Comparison of ENCODE assay signal across 8 cellular contexts in genomic region chrX:153967536-153968214, GRCh38. TPM values are rescaled to one million over a fixed set of nuclear protein-coding genes. Genes with fewer than 3 reads are reported as not detected.
DNase-seq lines count a peak whose midpoint lies in the region; ATAC-seq and TF ChIP-seq lines count a peak whose summit lies in the region.

No MANE protein-coding gene starts in this region.

- H3K27ac Mint-ChIP-seq in GM23338 = peak overlapping the region; percentile 88
- peak overlapping the region; percentile 88 to 99 for H3K27ac Mint-ChIP-seq in effector memory CD8-positive, alpha-beta T cell

- H3F3A ChIP-seq in GM23338 (replicated peaks; ENCODE audit: low read depth) (no peaks in the 10 kb centered on the region), PC-3 (ENCODE audit: low read length, unreplicated experiment) (no peaks in the 10 kb centered on the region)

- H3K9me2 ChIP-seq in GM23338 (ENCODE audit: insufficient read depth) (no peaks in the 10 kb centered on the region), PC-3 (replicated peaks; ENCODE audit: low read length) (no peaks in the 10 kb centered on the region)

- H3K9ac ChIP-seq in PC-3 (ENCODE audit: low read length) = no peak overlapping the region

- H3K27me3 ChIP-seq in GM23338 (ENCODE audit: insufficient read depth) (no peaks in the 10 kb centered on the region), PC-3 (ENCODE audit: low read length) (no peaks in the 10 kb centered on the region)

- H3K4me2 ChIP-seq in GM23338 (peak overlapping the region; percentile 84), PC-3 (ENCODE audit: low read length) (peak overlapping the region; percentile 87)

- POLR2A ChIA-PET in PC-3 (lab: Charles Lee; ENCODE audit: unreplicated experiment) = no interaction called here

- H3K4me1 ChIP-seq in GM23338 (ENCODE audit: insufficient read depth) = peaks cover 12% of the 10 kb centered on the region
- H3K4me1 ChIP-seq in PC-3 (ENCODE audit: insufficient read depth, low read length) = peaks cover 17% of the 10 kb centered on the region

- peaks cover 28% of the 10 kb centered on the region for H3K36me3 Mint-ChIP-seq in GM23338 (ENCODE audit: low read depth)
- H3K36me3 Mint-ChIP-seq in effector memory CD8-positive, alpha-beta T cell (ENCODE audit: insufficient read depth) = peaks cover 34% of the 10 kb centered on the region

- H3K27ac ChIP-seq in GM23338 (ENCODE audit: low read depth) (no peak overlapping the region), PC-3 (ENCODE audit: low read length) (no peak overlapping the region), skin epidermis (peak overlapping the region in 17 of 21 experiments; percentile 4 to 100 (median 63))

- H3K79me2 ChIP-seq in GM23338 (replicated peaks; ENCODE audit: insufficient read depth) (peaks cover 74% of the 10 kb centered on the region), PC-3 (ENCODE audit: low read length) (peaks cover 85% of the 10 kb centered on the region)

- no peaks in the 10 kb centered on the region for H3K9me3 ChIP-seq in PC-3 (ENCODE audit: low read length)

- CTCF ChIA-PET in PC-3 (lab: Charles Lee) = interaction anchor here (0.6 to 1.6 kb wide), 2 partner anchors 39 to 407 kb away, joined by 3 to 5 read pairs; partner anchors contain the start of gene FLNA

- ATAC-seq in GM23338 = no peak
- no peak for ATAC-seq in PC-3
- no peak for ATAC-seq in effector memory CD8-positive, alpha-beta T cell (replicated peaks)
- ATAC-seq in GM21528 (IDR thresholded peaks at IDR 0.05; ENCODE audit: low FRiP score, unreplicated experiment) = no peak
- ATAC-seq in HG02759 (IDR thresholded peaks at IDR 0.05; ENCODE audit: unreplicated experiment) = no peak

- H3K4me3 ChIP-seq in GM23338 (peak overlapping the region; percentile 85), PC-3 (ENCODE audit: low read length) (peak overlapping the region; percentile 99), skin epidermis (peak overlapping the region in 1 of 7 experiments; percentile 69)

- peaks cover 17% of the 10 kb centered on the region for H4K20me1 ChIP-seq in GM23338 (replicated peaks; ENCODE audit: insufficient read depth)
- peaks cover 38% of the 10 kb centered on the region for H4K20me1 ChIP-seq in PC-3 (ENCODE audit: low read length)

- no peaks in the 10 kb centered on the region; the same call in 2 of the 3 replicates for H3K9me3 Mint-ChIP-seq in GM23338
- H3K9me3 Mint-ChIP-seq in effector memory CD8-positive, alpha-beta T cell = no peaks in the 10 kb centered on the region

- peaks cover 6% of the 10 kb centered on the region for H3K27me3 Mint-ChIP-seq in GM23338 (ENCODE audit: insufficient read depth, low read depth, poor library complexity)
- no peaks in the 10 kb centered on the region for H3K27me3 Mint-ChIP-seq in effector memory CD8-positive, alpha-beta T cell

- peaks cover 19% of the 10 kb centered on the region for H3K4me1 Mint-ChIP-seq in GM23338
- peaks cover 20 to 36% of the 10 kb centered on the region in 2 donors for H3K4me1 Mint-ChIP-seq in effector memory CD8-positive, alpha-beta T cell (ENCODE audit: low read depth in 2 of 2)

- H2AFZ ChIP-seq in GM23338 (no peak overlapping the region), PC-3 (ENCODE audit: low read length) (no peak overlapping the region)

- BruUV-seq in PC-3 (replicated peaks; lab: Mats Ljungman, UMichigan) = no TSS peak

- DNase-seq in GM23338 (ENCODE audit: low spot score) (no peak), PC-3 (no peak), SHP77 treated with DMSO at 0.1 percent for 48 hours (lab: John Stamatoyannopoulos, UW) (no peak), NCI-H748 treated with DMSO at 0.1 percent for 48 hours (lab: John Stamatoyannopoulos, UW) (no peak)
- DNase-seq in effector memory CD8-positive, alpha-beta T cell = no peak

- no peak for TF ChIP-seq CTCF in GM23338 (conservative IDR thresholded peaks at IDR 0.05; ENCODE audit: low read depth in 2 of 2)
- no peak for TF ChIP-seq CTCF in PC-3 (conservative IDR thresholded peaks at IDR 0.05; ENCODE audit: low read depth, low read length)

- intact Hi-C loops in PC-3 (cut with micrococcal nuclease) = no loop called here

- H3K4me3 Mint-ChIP-seq in GM23338 = peak overlapping the region; percentile 100
- H3K4me3 Mint-ChIP-seq in effector memory CD8-positive, alpha-beta T cell = peak overlapping the region; percentile 94 to 96

- H3K36me3 ChIP-seq in GM23338 (ENCODE audit: insufficient read depth) (no peaks in the 10 kb centered on the region), PC-3 (ENCODE audit: low read depth, low read length) (peaks cover 4% of the 10 kb centered on the region; the same call in 1 of the 2 replicates)

TF ChIP-seq in GM23338, 12 proteins besides CTCF, POLR2A, EP300 and RAD21 (continues in another document):
- no peak for TF ChIP-seq ZNF331 (CRISPR knock-in tag; IDR thresholded peaks at IDR 0.05; ENCODE audit: low read depth)
- TF ChIP-seq JUNB (IDR thresholded peaks at IDR 0.05; ENCODE audit: unreplicated experiment) = no peak
- TF ChIP-seq EZH2 (IDR thresholded peaks at IDR 0.05; ENCODE audit: low read depth, unreplicated experiment) = no peak
- no peak for TF ChIP-seq NANOG (IDR thresholded peaks at IDR 0.05; ENCODE audit: borderline replicate concordance)
- no peak for TF ChIP-seq ETS1 (IDR thresholded peaks at IDR 0.05)
- no peak for TF ChIP-seq ZNF114 (CRISPR knock-in tag; IDR thresholded peaks at IDR 0.05)
- no peak for TF ChIP-seq POLR2AphosphoS5 (IDR thresholded peaks at IDR 0.05; ENCODE audit: low read depth)
- no peak for TF ChIP-seq STAT1 (IDR thresholded peaks at IDR 0.05; ENCODE audit: unreplicated experiment)
- no peak for TF ChIP-seq REST (IDR thresholded peaks at IDR 0.05; ENCODE audit: unreplicated experiment)
- TF ChIP-seq EZH2phosphoT487 (IDR thresholded peaks at IDR 0.05; ENCODE audit: unreplicated experiment) = no peak

RNA-seq across cellular contexts. Expression of gene HCFC1, which starts 3.9 kb away (rescaled TPM):
- 169 and 188 TPM in 2 replicates for total RNA-seq in GM23338 (2014; rRNA removed; shearing (Covaris generic))
- polyA plus RNA-seq in GM23338 (2016; fragmentation: Nextera tagmentation; extraction: Ambion mirVana) = 33.0 and 33.2 TPM in 2 replicates
- 66.9 and 94.0 TPM in 2 replicates for total RNA-seq in PC-3 (2014; rRNA removed)

RNA-seq across cellular contexts. Expression of gene TMEM187, which starts 4.9 kb away (rescaled TPM):
- total RNA-seq in GM23338 (2014; rRNA removed; shearing (Covaris generic)) = 4.4 and 9.7 TPM in 2 replicates
- 2.4 and 2.5 TPM in 2 replicates for polyA plus RNA-seq in GM23338 (2016; fragmentation: Nextera tagmentation; extraction: Ambion mirVana)
- total RNA-seq in PC-3 (2014; rRNA removed) = 10.6 and 12.4 TPM in 2 replicates

RNA-seq across cellular contexts. Expression of gene RENBP, which starts 23.2 kb away (rescaled TPM):
- total RNA-seq in GM23338 (2014; rRNA removed; shearing (Covaris generic)) = 8.6 and 10.3 TPM in 2 replicates
- 1.5 and 2.0 TPM in 2 replicates for polyA plus RNA-seq in GM23338 (2016; fragmentation: Nextera tagmentation; extraction: Ambion mirVana)
- total RNA-seq in PC-3 (2014; rRNA removed) = 3.7 TPM in 1 of 2 replicates, not detected in the other

RNA-seq across cellular contexts. Expression of gene NAA10, which starts 32.8 kb away (rescaled TPM):
- total RNA-seq in GM23338 (2014; rRNA removed; shearing (Covaris generic)) = 112 and 136 TPM in 2 replicates
- 140 and 145 TPM in 2 replicates for polyA plus RNA-seq in GM23338 (2016; fragmentation: Nextera tagmentation; extraction: Ambion mirVana)
- 169 and 172 TPM in 2 replicates for total RNA-seq in PC-3 (2014; rRNA removed)

RNA-seq across cellular contexts. Expression of gene ARHGAP4, which starts 41.6 kb away (rescaled TPM):
- 57.8 and 59.5 TPM in 2 replicates for total RNA-seq in GM23338 (2014; rRNA removed; shearing (Covaris generic))
- polyA plus RNA-seq in GM23338 (2016; fragmentation: Nextera tagmentation; extraction: Ambion mirVana) = 21.2 and 21.5 TPM in 2 replicates
- 4.0 and 4.6 TPM in 2 replicates for total RNA-seq in PC-3 (2014; rRNA removed)

Comparison
In these comparisons a context has a peak if more than half of its experiments do, and no peak if none do; other contexts are left out.
1. H3K27ac ChIP-seq: peak in skin epidermis (17 of 21); none in GM23338 (single experiment) and PC-3 (single experiment).